9 cellular contexts compared by ENCODE assay signal in the genomic region with DNA sequence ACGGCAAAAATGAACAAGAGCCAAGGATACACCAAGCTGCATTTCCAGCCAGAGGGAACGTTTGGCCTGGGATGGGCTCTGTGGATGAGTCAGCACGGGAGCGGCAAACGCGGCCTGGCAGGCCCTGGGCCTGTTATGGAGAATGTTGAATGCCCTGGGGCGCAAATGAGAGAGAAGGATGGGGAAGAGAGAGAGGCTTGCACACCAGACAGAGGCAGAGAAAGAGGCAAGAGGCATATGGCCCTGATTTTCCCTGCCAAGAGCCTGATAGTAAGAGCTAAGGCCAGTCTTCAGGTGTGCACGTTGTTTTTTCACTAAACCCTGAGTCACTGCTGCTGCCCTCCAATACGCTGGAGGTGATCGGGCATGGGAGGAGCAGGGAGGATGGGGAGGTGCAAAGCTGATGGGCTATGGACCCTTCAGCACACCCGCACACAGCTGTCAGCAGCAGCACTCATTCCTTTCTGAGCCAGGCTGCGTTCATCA.
DNase-seq lines count a peak whose midpoint lies in the region; ATAC-seq, FAIRE-seq and TF ChIP-seq lines count a peak whose summit lies in the region.
"Had no signal": no experiment of that assay in that cellular context is flagged by ENCODE, and none has a peak within 500 bp of the region (broad histone marks: within the 10 kb centered on the region; RNA-seq: fewer than 3 reads in every experiment).

No MANE protein-coding gene starts in this region.

- intact Hi-C loops in CD14-positive monocyte (cut with micrococcal nuclease) = no loop called here

- FAIRE-seq in urothelium cell line (lab: Jason Lieb, UNC) = peak; percentile 82

- H3K4me1 Mint-ChIP-seq in CD14-positive monocyte = peaks cover 6% of the 10 kb centered on the region
- no peaks in the 10 kb centered on the region for H3K4me1 Mint-ChIP-seq in naive thymus-derived CD8-positive, alpha-beta T cell

- DNase-seq in NCI-H2227 (lab: John Stamatoyannopoulos, UW; ENCODE audit: unreplicated experiment) (peak; percentile 15), NCI-H2227 treated with DMSO at 0.1 percent for 48 hours (lab: John Stamatoyannopoulos, UW) (no peak), amniotic stem cell (lab: John Stamatoyannopoulos, UW) (peak; percentile 79), iPS-NIHi7 (ENCODE audit: extremely low spot score) (peak; percentile 42), urothelium cell line (ENCODE audit: low spot score) (peak; percentile 76), CD14-positive monocyte (ENCODE audit: low spot score) (no peak)
- no peak for DNase-seq in naive thymus-derived CD8-positive, alpha-beta T cell
- DNase-seq: midbrain had no signal

- POLR2A ChIA-PET in naive thymus-derived CD8-positive, alpha-beta T cell (lab: Charles Lee) = no interaction called here

- H3K36me3 Mint-ChIP-seq in CD14-positive monocyte = no peaks in the 10 kb centered on the region
- H3K36me3 Mint-ChIP-seq in naive thymus-derived CD8-positive, alpha-beta T cell = no peaks in the 10 kb centered on the region

- no peak for ATAC-seq in HG02623 (IDR thresholded peaks at IDR 0.05; ENCODE audit: unreplicated experiment)
- ATAC-seq in naive thymus-derived CD8-positive, alpha-beta T cell = no peak

- peaks cover 3 to 8% (median 6%) of the 10 kb centered on the region in 3 donors for H3K27me3 Mint-ChIP-seq in CD14-positive monocyte (ENCODE audit: low read depth in 3 of 3)
- H3K27me3 Mint-ChIP-seq in naive thymus-derived CD8-positive, alpha-beta T cell = peaks cover 11 to 47% (median 35%) of the 10 kb centered on the region in 5 donors

- H3K4me3 Mint-ChIP-seq in CD14-positive monocyte = no peak overlapping the region
- no peak overlapping the region for H3K4me3 Mint-ChIP-seq in naive thymus-derived CD8-positive, alpha-beta T cell

- H3K9me3 Mint-ChIP-seq in CD14-positive monocyte = peaks cover 0 to 5% (median 0%) of the 10 kb centered on the region in 7 donors
- no peaks in the 10 kb centered on the region for H3K9me3 Mint-ChIP-seq in naive thymus-derived CD8-positive, alpha-beta T cell

- no peak for TF ChIP-seq CTCF in CD14-positive monocyte (IDR thresholded peaks at IDR 0.05)

- no peak overlapping the region for H3K27ac Mint-ChIP-seq in CD14-positive monocyte
- no peak overlapping the region for H3K27ac Mint-ChIP-seq in naive thymus-derived CD8-positive, alpha-beta T cell

Comparison
In these comparisons a context has a peak if more than half of its experiments do, and no peak if none do; other contexts are left out.
1. DNase-seq: peak in NCI-H2227 (single experiment), amniotic stem cell (single experiment), iPS-NIHi7 (single experiment) and urothelium cell line (single experiment); none in NCI-H2227 treated with DMSO at 0.1 percent for 48 hours (single experiment), CD14-positive monocyte (single experiment) and naive thymus-derived CD8-positive, alpha-beta T cell (0 of 10).